ENCODE assay signal across 8 cellular contexts in the genomic region with DNA sequence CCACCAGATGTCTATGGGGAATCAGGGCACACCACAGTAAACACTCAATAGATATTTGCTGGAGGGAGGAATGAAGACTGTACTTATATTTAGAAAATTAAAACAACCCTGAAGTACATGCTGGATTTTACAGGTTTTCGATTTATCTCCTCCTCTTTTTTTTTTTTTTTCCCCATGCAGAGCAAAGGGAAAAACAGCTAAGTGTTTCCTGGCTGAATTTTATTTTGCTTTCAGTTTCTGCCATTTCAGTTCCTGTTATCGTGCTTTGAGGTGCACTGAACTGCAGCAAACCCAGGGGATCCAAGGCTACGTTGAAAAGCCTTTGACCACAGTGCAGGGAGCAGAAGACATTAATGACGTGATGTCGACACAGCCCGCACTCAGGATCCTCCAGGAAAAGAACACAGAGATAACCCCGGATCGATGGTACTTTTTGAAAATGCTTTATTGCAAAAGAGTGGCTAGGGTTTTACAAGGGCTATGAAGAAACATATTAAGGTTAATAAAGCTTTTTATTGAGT. TPM values are rescaled to one million over a fixed set of nuclear protein-coding genes. Genes with fewer than 3 reads are reported as not detected.
A peak's percentile ranks its signal among the peaks of the same experiment; 100 is the strongest.
DNase-seq lines count a peak whose midpoint lies in the region; ATAC-seq and TF ChIP-seq lines count a peak whose summit lies in the region.

No MANE protein-coding gene starts in this region.

- peaks cover 0 to 3% of the 10 kb centered on the region in 2 donors for H3K36me3 Mint-ChIP-seq in CD4-positive, alpha-beta memory T cell
- H3K36me3 Mint-ChIP-seq in naive B cell = no peaks in the 10 kb centered on the region

- H3K4me1 ChIP-seq in CD4-positive, alpha-beta memory T cell (ENCODE audit: insufficient read depth, low read length) = peaks cover 15% of the 10 kb centered on the region
- peaks cover 22% of the 10 kb centered on the region for H3K4me1 ChIP-seq in vagina

- DNase-seq in CD4-positive, alpha-beta memory T cell = peak in 4 of 5 donors; percentile 8 to 33 (median 26)
- DNase-seq in SW480 (ENCODE audit: low spot score) = peak; percentile 29
- peak; percentile 65 to 85 for DNase-seq in dermis microvascular lymphatic vessel endothelial cell (ENCODE audit: low read depth in 2 of 2)
- DNase-seq in naive B cell = peak; percentile 64
- DNase-seq in vagina (ENCODE audit: extremely low spot score in 2 of 2) = no peak
- DNase-seq in NCI-H1436 (lab: John Stamatoyannopoulos, UW) = no peak

- H3K27ac ChIP-seq in CD4-positive, alpha-beta memory T cell (ENCODE audit: low read depth, low read length) = peak overlapping the region; percentile 38
- peak overlapping the region; percentile 87 for H3K27ac ChIP-seq in vagina

- TF ChIP-seq CTCF in vagina (IDR thresholded peaks at IDR 0.05) = no peak

- peak; percentile 89 for ATAC-seq in GM19328 (IDR thresholded peaks at IDR 0.05; ENCODE audit: unreplicated experiment)
- ATAC-seq in HG03354 (IDR thresholded peaks at IDR 0.05; ENCODE audit: poor library complexity, severe bottlenecking, unreplicated experiment) = peak; percentile 96
- peak; percentile 95 to 98 for ATAC-seq in naive B cell (ENCODE audit: low read depth in 2 of 2)

- TF ChIP-seq POLR2A in vagina (IDR thresholded peaks at IDR 0.05) = no peak

- no peaks in the 10 kb centered on the region for H3K36me3 ChIP-seq in CD4-positive, alpha-beta memory T cell (ENCODE audit: insufficient read depth, low read length)
- no peaks in the 10 kb centered on the region for H3K36me3 ChIP-seq in vagina

- CTCF ChIA-PET in CD4-positive, alpha-beta memory T cell (lab: Charles Lee; ENCODE audit: partially characterized antibody) = interaction anchor here (0.6 kb wide), 1 partner anchor 104 kb away, joined by 3 read pairs; no protein-coding TSS in a partner anchor

- H3K27me3 Mint-ChIP-seq in CD4-positive, alpha-beta memory T cell = no peaks in the 10 kb centered on the region
- no peaks in the 10 kb centered on the region for H3K27me3 Mint-ChIP-seq in naive B cell

- H3K27ac Mint-ChIP-seq in CD4-positive, alpha-beta memory T cell = peak overlapping the region; percentile 3 to 97 (median 92)
- peak overlapping the region; percentile 58 to 94 (median 89) for H3K27ac Mint-ChIP-seq in naive B cell

- H3K9me3 Mint-ChIP-seq in CD4-positive, alpha-beta memory T cell = no peaks in the 10 kb centered on the region
- H3K9me3 Mint-ChIP-seq in naive B cell = no peaks in the 10 kb centered on the region

- H3K4me3 Mint-ChIP-seq in CD4-positive, alpha-beta memory T cell = peak overlapping the region; percentile 86 to 99 (median 94)
- peak overlapping the region; percentile 79 to 99 (median 91) for H3K4me3 Mint-ChIP-seq in naive B cell

- POLR2A ChIA-PET in CD4-positive, alpha-beta memory T cell (lab: Charles Lee; ENCODE audit: partially characterized antibody) = interaction anchor here (1.2 kb wide), 1 partner anchor 110 kb away, joined by 5 read pairs; no protein-coding TSS in a partner anchor

- H3K4me3 ChIP-seq in CD4-positive, alpha-beta memory T cell (ENCODE audit: low read length in 2 of 2) = peak overlapping the region; percentile 58 to 68
- H3K4me3 ChIP-seq in vagina = peak overlapping the region; percentile 36 to 43

- no peaks in the 10 kb centered on the region for H3K27me3 ChIP-seq in CD4-positive, alpha-beta memory T cell (ENCODE audit: insufficient read depth, low read length)
- H3K27me3 ChIP-seq in vagina = no peaks in the 10 kb centered on the region

- H3K4me1 Mint-ChIP-seq in CD4-positive, alpha-beta memory T cell = peaks cover 4 to 12% (median 6%) of the 10 kb centered on the region in 4 donors
- H3K4me1 Mint-ChIP-seq in naive B cell = peaks cover 10 to 42% (median 31%) of the 10 kb centered on the region in 3 donors

- no peaks in the 10 kb centered on the region for H3K9me3 ChIP-seq in CD4-positive, alpha-beta memory T cell (ENCODE audit: control insufficient read depth in 1 of 2, low read length in 2 of 2)
- no peaks in the 10 kb centered on the region for H3K9me3 ChIP-seq in vagina

- intact Hi-C loops in CD4-positive, alpha-beta memory T cell (cut with micrococcal nuclease) = loop anchor here (5.0 kb wide), 2 partner anchors 36 to 1616 kb away; partner anchors contain the start of genes CNN3 and DR1
- intact Hi-C loops in vagina (cut with DNase I) = no loop called here

RNA-seq across cellular contexts. Expression of gene CNN3, which starts 35.9 kb away (rescaled TPM):
- total RNA-seq in CD4-positive, alpha-beta memory T cell = 1 to 10 TPM; 2.6 to 3.2 TPM
- polyA plus RNA-seq in CD4-positive, alpha-beta memory T cell = 1 to 10 TPM; 1.9 to 2.3 TPM
- total RNA-seq in dermis microvascular lymphatic vessel endothelial cell (498 and 570 TPM in 2 replicates), vagina (250 TPM)
- polyA plus RNA-seq in naive B cell (ENCODE audit: low read depth in 6 of 6) = 10 to 100 TPM in 5 of 6 donors, 1 to 10 TPM in 1; 8.4 to 31.3 (median 20.7) TPM

Comparison
In these comparisons a context has a peak if more than half of its experiments do, and no peak if none do; other contexts are left out.
1. DNase-seq: peak in CD4-positive, alpha-beta memory T cell (4 of 5), SW480 (single experiment), dermis microvascular lymphatic vessel endothelial cell (2 of 2) and naive B cell (single experiment); none in vagina (0 of 2) and NCI-H1436 (single experiment).
2. RNA of gene CNN3, which starts 35.9 kb away (total RNA-seq): 498 to 570 TPM in dermis microvascular lymphatic vessel endothelial cell and 250 TPM in vagina (single experiment); 2.6 to 3.2 TPM in CD4-positive, alpha-beta memory T cell; every median in the first group is over 10 times any median in the second.
3. Peak in every context shown above with its lines, with median percentiles within 50 percentile points of each other: ATAC-seq.